ENCODE assay signal across 8 cellular contexts in genomic region chr9:128586934-128587333, GRCh38. TPM values are rescaled to one million over a fixed set of nuclear protein-coding genes. Genes with fewer than 3 reads are reported as not detected.
DNase-seq lines count a peak whose midpoint lies in the region; ATAC-seq, FAIRE-seq and TF ChIP-seq lines count a peak whose summit lies in the region.
"Not testable (repeated sequence)": the region's sequence is repeated elsewhere in the genome, so short reads cannot be mapped to it uniquely, and the experiment has no call there.

No MANE protein-coding gene starts in this region.

- POLR2A ChIA-PET in activated CD8-positive, alpha-beta T cell treated with anti-CD3 and anti-CD28 coated beads for 36 hours (lab: Charles Lee) = interaction anchor here (0.8 to 1.6 kb wide), 3 partner anchors 28 to 36 kb away, joined by 3 to 8 read pairs (median 4); no protein-coding TSS in a partner anchor

- not testable (repeated sequence) for H3K27me3 ChIP-seq in BLaER1; small intestine (ENCODE audit: control insufficient read depth in 2 of 2, insufficient read depth in 2 of 2, low read length in 2 of 2)

- WGBS in small intestine, 3 donors = 70 to 89% (median 80%) methylated on average over 11 of the region's 11 CpGs

- not testable (repeated sequence) for H3K9me3 ChIP-seq in BLaER1; small intestine (ENCODE audit: control insufficient read depth, low read depth)

- not testable (repeated sequence) for H3K27me3 Mint-ChIP-seq in T-helper 1 cell treated with Interleukin-12 subunit alpha and Interleukin-12 subunit beta and Interleukin-4 antibody, amounts not matched to agents 30 μg/mL and 1 μg/mL, for 36 hours (ENCODE audit: low read depth); activated CD8-positive, alpha-beta T cell treated with anti-CD3 and anti-CD28 coated beads for 36 hours; activated naive CD4-positive, alpha-beta T cell treated with anti-CD3 and anti-CD28 coated beads, Interleukin-2, amount 10 ng/mL, durations not matched to agents 7 days and 5 days

- not testable (repeated sequence) for H4K20me1 ChIP-seq in BLaER1

- peak; percentile 19 for ATAC-seq in activated CD8-positive, alpha-beta T cell treated with anti-CD3 and anti-CD28 coated beads for 36 hours
- ATAC-seq in left lobe of liver = peak; percentile 79

- H3K36me3 ChIP-seq in BLaER1 = peaks cover 100% of the 10 kb centered on the region
- H3K36me3 ChIP-seq in small intestine (ENCODE audit: control insufficient read depth in 2 of 2, insufficient read depth in 2 of 2, low read length in 2 of 2) = peaks cover 25 to 41% of the 10 kb centered on the region in 2 donors

- H3K4me1 Mint-ChIP-seq in T-helper 1 cell treated with Interleukin-12 subunit alpha and Interleukin-12 subunit beta and Interleukin-4 antibody, amounts not matched to agents 30 μg/mL and 1 μg/mL, for 36 hours (ENCODE audit: low read depth) = peaks cover 14% of the 10 kb centered on the region
- peaks cover 12% of the 10 kb centered on the region for H3K4me1 Mint-ChIP-seq in activated CD8-positive, alpha-beta T cell treated with anti-CD3 and anti-CD28 coated beads for 36 hours (ENCODE audit: low read depth)
- peaks cover 18% of the 10 kb centered on the region for H3K4me1 Mint-ChIP-seq in activated naive CD4-positive, alpha-beta T cell treated with anti-CD3 and anti-CD28 coated beads, Interleukin-2, amount 10 ng/mL, durations not matched to agents 7 days and 5 days

- FAIRE-seq in small intestine (lab: Jason Lieb, UNC) = not testable (repeated sequence)

- DNase-seq in LHCN-M2 (ENCODE audit: low read depth) = peak; percentile 14
- DNase-seq in activated CD8-positive, alpha-beta T cell treated with anti-CD3 and anti-CD28 coated beads for 36 hours; activated naive CD4-positive, alpha-beta T cell treated with anti-CD3 and anti-CD28 coated beads, Interleukin-2, amount 10 ng/mL, durations not matched to agents 7 days and 5 days; left lobe of liver (ENCODE audit: low spot score): not testable (repeated sequence)
- DNase-seq in choroid plexus epithelial cell (ENCODE audit: low read depth) = peak; percentile 48
- peak; percentile 11 for DNase-seq in small intestine

- H3K36me3 Mint-ChIP-seq in T-helper 1 cell treated with Interleukin-12 subunit alpha and Interleukin-12 subunit beta and Interleukin-4 antibody, amounts not matched to agents 30 μg/mL and 1 μg/mL, for 36 hours (ENCODE audit: low read depth) = peaks cover 64% of the 10 kb centered on the region
- H3K36me3 Mint-ChIP-seq in activated CD8-positive, alpha-beta T cell treated with anti-CD3 and anti-CD28 coated beads for 36 hours (ENCODE audit: low read depth) = peaks cover 64% of the 10 kb centered on the region
- peaks cover 77% of the 10 kb centered on the region for H3K36me3 Mint-ChIP-seq in activated naive CD4-positive, alpha-beta T cell treated with anti-CD3 and anti-CD28 coated beads, Interleukin-2, amount 10 ng/mL, durations not matched to agents 7 days and 5 days

- intact Hi-C loops in activated CD8-positive, alpha-beta T cell treated with anti-CD3 and anti-CD28 coated beads for 36 hours (cut with micrococcal nuclease) = not testable (repeated sequence)

- H3K27ac ChIP-seq in BLaER1; small intestine (ENCODE audit: low read depth in 1 of 2, low read length in 1 of 2): not testable (repeated sequence)

- not testable (repeated sequence) for H3K9me3 Mint-ChIP-seq in T-helper 1 cell treated with Interleukin-12 subunit alpha and Interleukin-12 subunit beta and Interleukin-4 antibody, amounts not matched to agents 30 μg/mL and 1 μg/mL, for 36 hours; activated CD8-positive, alpha-beta T cell treated with anti-CD3 and anti-CD28 coated beads for 36 hours; activated naive CD4-positive, alpha-beta T cell treated with anti-CD3 and anti-CD28 coated beads, Interleukin-2, amount 10 ng/mL, durations not matched to agents 7 days and 5 days

- H3K27ac Mint-ChIP-seq in T-helper 1 cell treated with Interleukin-12 subunit alpha and Interleukin-12 subunit beta and Interleukin-4 antibody, amounts not matched to agents 30 μg/mL and 1 μg/mL, for 36 hours = peak overlapping the region; percentile 67
- peak overlapping the region; percentile 93 for H3K27ac Mint-ChIP-seq in activated CD8-positive, alpha-beta T cell treated with anti-CD3 and anti-CD28 coated beads for 36 hours
- peak overlapping the region; percentile 71 for H3K27ac Mint-ChIP-seq in activated naive CD4-positive, alpha-beta T cell treated with anti-CD3 and anti-CD28 coated beads, Interleukin-2, amount 10 ng/mL, durations not matched to agents 7 days and 5 days

- H3K4me3 Mint-ChIP-seq in T-helper 1 cell treated with Interleukin-12 subunit alpha and Interleukin-12 subunit beta and Interleukin-4 antibody, amounts not matched to agents 30 μg/mL and 1 μg/mL, for 36 hours; activated CD8-positive, alpha-beta T cell treated with anti-CD3 and anti-CD28 coated beads for 36 hours; activated naive CD4-positive, alpha-beta T cell treated with anti-CD3 and anti-CD28 coated beads, Interleukin-2, amount 10 ng/mL, durations not matched to agents 7 days and 5 days: not testable (repeated sequence)

- 0 out of 2 replicates have a peak overlapping the region, but pooled peaks have one; percentile 21 for H3K4me2 ChIP-seq in BLaER1

- TF ChIP-seq CTCF in activated CD8-positive, alpha-beta T cell treated with anti-CD3 and anti-CD28 coated beads for 36 hours (IDR thresholded peaks at IDR 0.05); choroid plexus epithelial cell (conservative IDR thresholded peaks at IDR 0.05; ENCODE audit: low read depth, low read length): not testable (repeated sequence)

- not testable (repeated sequence) for H3K9ac ChIP-seq in BLaER1

- H3K4me3 ChIP-seq in BLaER1; choroid plexus epithelial cell (ENCODE audit: low read depth, low read length); small intestine (ENCODE audit: low read depth in 1 of 2, low read length in 2 of 2): not testable (repeated sequence)

- CTCF ChIA-PET in activated CD8-positive, alpha-beta T cell treated with anti-CD3 and anti-CD28 coated beads for 36 hours (lab: Charles Lee); activated naive CD4-positive, alpha-beta T cell treated with anti-CD3 and anti-CD28 coated beads, Interleukin-2, amount 10 ng/mL, durations not matched to agents 7 days and 5 days (lab: Charles Lee): not testable (repeated sequence)

- H3K4me1 ChIP-seq in BLaER1 = peaks cover 10% of the 10 kb centered on the region
- not testable (repeated sequence) for H3K4me1 ChIP-seq in small intestine (ENCODE audit: control insufficient read depth in 2 of 2, insufficient read depth in 1 of 2, low read depth in 1 of 2, low read length in 1 of 2)

RNA-seq across cellular contexts. Expression of gene SPTAN1, which starts 34.5 kb away (rescaled TPM):
- total RNA-seq in LHCN-M2 (2014; rRNA removed) (169 and 208 TPM in 2 replicates), left lobe of liver (75.7 TPM)
- polyA plus RNA-seq in LHCN-M2 (2012) = 243 TPM
- total RNA-seq in activated CD8-positive, alpha-beta T cell treated with anti-CD3 and anti-CD28 coated beads for 36 hours = 100 to 1,000 TPM; 178 to 183 TPM
- 100 to 1,000 TPM in 2 of 3 donors, 10 to 100 TPM in 1; 98.1 to 154 (median 150) TPM for polyA plus RNA-seq in small intestine
